Comparison of ENCODE assay signal across 8 cellular contexts in the genomic region with DNA sequence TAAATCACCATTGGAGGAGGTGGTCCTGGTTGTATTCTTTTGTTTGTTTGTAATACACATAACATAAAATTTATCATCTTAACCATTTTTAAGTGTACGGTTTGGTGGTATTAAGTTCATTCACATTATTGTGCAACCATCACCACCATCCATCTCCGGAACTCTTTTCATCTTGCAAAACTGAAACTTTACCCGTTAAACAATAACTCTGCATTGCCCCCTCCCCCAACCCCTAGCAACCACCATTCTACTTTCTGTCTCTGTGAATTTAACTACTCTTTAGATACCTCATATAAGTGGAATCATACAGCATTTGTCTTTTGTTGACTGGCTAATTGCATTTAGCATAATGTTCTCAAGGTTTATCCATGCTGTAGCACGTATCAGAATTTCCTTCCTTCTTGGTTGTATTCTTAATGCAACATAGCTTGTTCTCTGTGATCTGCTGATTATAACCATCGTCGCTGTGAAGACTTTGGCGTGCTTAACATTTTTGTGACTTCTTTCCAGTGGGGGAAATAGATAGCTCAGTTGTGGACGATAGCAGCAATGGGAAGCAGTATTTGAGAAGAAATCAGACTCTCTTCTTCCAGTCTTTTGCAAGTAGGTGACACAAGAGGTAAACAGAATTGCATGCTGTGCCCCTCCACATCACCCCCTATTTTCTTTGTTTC.
DNase-seq lines count a peak whose midpoint lies in the region; ATAC-seq and TF ChIP-seq lines count a peak whose summit lies in the region.

No MANE protein-coding gene starts in this region.

- H3K4me3 Mint-ChIP-seq in activated CD8-positive, alpha-beta T cell treated with anti-CD3 and anti-CD28 coated beads, Interleukin-2, amount 10 ng/mL, durations not matched to agents 7 days and 5 days, result peak overlapping the region; percentile 66
- H3K4me3 Mint-ChIP-seq in endothelial cell (ENCODE audit: unreplicated experiment), result no peak overlapping the region

- CTCF ChIA-PET in activated CD8-positive, alpha-beta T cell treated with anti-CD3 and anti-CD28 coated beads, Interleukin-2, amount 10 ng/mL, durations not matched to agents 7 days and 5 days (lab: Charles Lee), result interaction anchor here (0.9 to 4.6 kb wide), 11 partner anchors 8 to 956 kb away, joined by 3 to 63 read pairs (median 4); partner anchors contain the start of genes FGGY and JUN

- TF ChIP-seq POLR2A in sigmoid colon (IDR thresholded peaks at IDR 0.05), result no peak

- H3K9me3 Mint-ChIP-seq in activated CD8-positive, alpha-beta T cell treated with anti-CD3 and anti-CD28 coated beads, Interleukin-2, amount 10 ng/mL, durations not matched to agents 7 days and 5 days (ENCODE audit: insufficient read depth), result no peaks in the 10 kb centered on the region
- no peaks in the 10 kb centered on the region for H3K9me3 Mint-ChIP-seq in endothelial cell (ENCODE audit: unreplicated experiment)

- H3K27me3 ChIP-seq in sigmoid colon, result no peaks in the 10 kb centered on the region

- in situ Hi-C loops in GM13977 (cut with MboI; ENCODE audit: low pct_unique_long_range_greater_than_20kb, low sequenced_read_pairs, unreplicated experiment), result no loop called here

- no peaks in the 10 kb centered on the region for H3K9me3 ChIP-seq in sigmoid colon

- no peak for TF ChIP-seq CTCF in sigmoid colon (IDR thresholded peaks at IDR 0.05)
- TF ChIP-seq CTCF in GM13977 (IDR thresholded peaks at IDR 0.05; ENCODE audit: extremely low read depth, insufficient read depth, missing control alignments), result no peak
- no peak for TF ChIP-seq CTCF in endothelial cell (IDR thresholded peaks at IDR 0.05; ENCODE audit: unreplicated experiment)

- ATAC-seq in GM19043 (IDR thresholded peaks at IDR 0.05; ENCODE audit: low read depth, unreplicated experiment), result peak; percentile 76
- peak; percentile 71 for ATAC-seq in HG03342 (IDR thresholded peaks at IDR 0.05; ENCODE audit: unreplicated experiment)
- ATAC-seq in activated CD8-positive, alpha-beta T cell treated with anti-CD3 and anti-CD28 coated beads, Interleukin-2, amount 10 ng/mL, durations not matched to agents 7 days and 5 days, result peak; percentile 65

- peaks cover 31% of the 10 kb centered on the region for H3K4me1 Mint-ChIP-seq in activated CD8-positive, alpha-beta T cell treated with anti-CD3 and anti-CD28 coated beads, Interleukin-2, amount 10 ng/mL, durations not matched to agents 7 days and 5 days (ENCODE audit: low read depth)
- H3K4me1 Mint-ChIP-seq in endothelial cell (ENCODE audit: unreplicated experiment), result peaks cover 20% of the 10 kb centered on the region

- WGBS in sigmoid colon, 2 donors, result 34 to 76% methylated on average over 8 of the region's 8 CpGs

- peak; percentile 69 for DNase-seq in activated CD8-positive, alpha-beta T cell treated with anti-CD3 and anti-CD28 coated beads, Interleukin-2, amount 10 ng/mL, durations not matched to agents 7 days and 5 days
- DNase-seq in sigmoid colon (no peak), GM13977 (ENCODE audit: low spot score) (no peak), endothelial cell (ENCODE audit: low spot score) (no peak), SK-N-DZ (ENCODE audit: low spot score) (no peak)
- DNase-seq in activated CD4-positive, CD25-positive, alpha-beta regulatory T cell (lab: John Stamatoyannopoulos, UW), result no peak

- peak overlapping the region in 3 of 4 donors; percentile 4 to 51 (median 4) for H3K27ac ChIP-seq in sigmoid colon

- peaks cover 2% of the 10 kb centered on the region for H3K36me3 Mint-ChIP-seq in activated CD8-positive, alpha-beta T cell treated with anti-CD3 and anti-CD28 coated beads, Interleukin-2, amount 10 ng/mL, durations not matched to agents 7 days and 5 days (ENCODE audit: low read depth)
- peaks cover 4% of the 10 kb centered on the region for H3K36me3 Mint-ChIP-seq in endothelial cell (ENCODE audit: low read depth, unreplicated experiment)

- H3K36me3 ChIP-seq in sigmoid colon, result no peaks in the 10 kb centered on the region

- peak overlapping the region; percentile 89 for H3K27ac Mint-ChIP-seq in activated CD8-positive, alpha-beta T cell treated with anti-CD3 and anti-CD28 coated beads, Interleukin-2, amount 10 ng/mL, durations not matched to agents 7 days and 5 days
- H3K27ac Mint-ChIP-seq in endothelial cell (ENCODE audit: unreplicated experiment), result no peak overlapping the region

- no peaks in the 10 kb centered on the region for H3K27me3 Mint-ChIP-seq in activated CD8-positive, alpha-beta T cell treated with anti-CD3 and anti-CD28 coated beads, Interleukin-2, amount 10 ng/mL, durations not matched to agents 7 days and 5 days (ENCODE audit: low read depth)
- peaks cover 2% of the 10 kb centered on the region for H3K27me3 Mint-ChIP-seq in endothelial cell (ENCODE audit: unreplicated experiment)

- no peak overlapping the region for H3K4me3 ChIP-seq in sigmoid colon

- peaks cover 0 to 44% (median 24%) of the 10 kb centered on the region in 4 donors for H3K4me1 ChIP-seq in sigmoid colon

- intact Hi-C loops in sigmoid colon (cut with DNase I), result loop anchor here (5.0 kb wide), 4 partner anchors 400 to 955 kb away; partner anchors contain the start of gene FGGY

- TF ChIP-seq EP300 in sigmoid colon (IDR thresholded peaks at IDR 0.05), result no peak

- POLR2A ChIA-PET in activated CD8-positive, alpha-beta T cell treated with anti-CD3 and anti-CD28 coated beads, Interleukin-2, amount 10 ng/mL, durations not matched to agents 7 days and 5 days (lab: Charles Lee), result interaction anchor here (0.7 to 3.1 kb wide), 6 partner anchors 302 to 915 kb away, joined by 3 to 12 read pairs (median 4); partner anchors contain the start of gene JUN
